ENCODE assay signal across 22 cellular contexts in genomic region chr11:11335043-11335442, GRCh38.
"Had no signal": no experiment of that assay in that cellular context is flagged by ENCODE, and none has a peak within 500 bp of the region (broad histone marks: within the 10 kb centered on the region; RNA-seq: fewer than 3 reads in every experiment).

No MANE protein-coding gene starts in this region.

- H3K36me3 Mint-ChIP-seq: activated naive CD8-positive, alpha-beta T cell treated with anti-CD3 and anti-CD28 coated beads for 36 hours; natural killer cell had no signal

- H3K4me3 ChIP-seq: breast epithelium, coronary artery, left ventricle myocardium inferior, ovary, psoas muscle, tibial artery had no signal

- DNase-seq: activated CD4-positive, alpha-beta T cell treated with anti-CD3 and anti-CD28 coated beads for 1 hour; activated CD4-positive, alpha-beta T cell treated with anti-CD3 and anti-CD28 coated beads, Interleukin-2, amount 50 U/mL, for 1 hour; activated naive CD4-positive, alpha-beta T cell; activated naive CD8-positive, alpha-beta T cell treated with anti-CD3 and anti-CD28 coated beads for 36 hours; activated T-cell treated with anti-CD3 and anti-CD28 coated beads, Interleukin-2, amount 50 U/mL, for 24 hours; foreskin melanocyte; immature natural killer cell; kidney glomerular epithelial cell; left ventricle myocardium inferior; midbrain; natural killer cell; ovary; psoas muscle; right cardiac atrium; stimulated activated CD4-positive, alpha-beta T cell treated with anti-CD3 and anti-CD28 coated beads, Interleukin-4, amount 100 ng/mL, for 4 hours; substantia nigra; tibial artery had no signal

- H3K27ac Mint-ChIP-seq: activated naive CD8-positive, alpha-beta T cell treated with anti-CD3 and anti-CD28 coated beads for 36 hours; activated T-cell treated with anti-CD3 and anti-CD28 coated beads, Interleukin-2, amount 50 U/mL, for 24 hours; activated T-helper 2 cell treated with anti-CD3 and anti-CD28 coated beads, Interferon-gamma antibody, Interleukin-2, Interleukin-4, amounts not matched to agents 10 μg/mL and 5 μg/mL and 100 μg/mL, durations not matched to agents 14 hours and 24 hours and 36 hours; immature natural killer cell; natural killer cell; stimulated activated naive CD8-positive, alpha-beta T cell treated with anti-CD3 and anti-CD28 coated beads, Interleukin-15, Interleukin-2, amounts not matched to agents 100 ng/mL and 50 ng/mL, for 24 hours had no signal

- H3K4me1 Mint-ChIP-seq: activated naive CD8-positive, alpha-beta T cell treated with anti-CD3 and anti-CD28 coated beads for 36 hours; immature natural killer cell had no signal

- H3K9me3 Mint-ChIP-seq: activated naive CD8-positive, alpha-beta T cell treated with anti-CD3 and anti-CD28 coated beads for 36 hours; activated T-cell treated with anti-CD3 and anti-CD28 coated beads, Interleukin-2, amount 50 U/mL, for 24 hours; activated T-helper 2 cell treated with anti-CD3 and anti-CD28 coated beads, Interferon-gamma antibody, Interleukin-2, Interleukin-4, amounts not matched to agents 10 μg/mL and 5 μg/mL and 100 μg/mL, durations not matched to agents 14 hours and 24 hours and 36 hours; central memory CD8-positive, alpha-beta T cell; immature natural killer cell; natural killer cell; stimulated activated naive CD8-positive, alpha-beta T cell treated with anti-CD3 and anti-CD28 coated beads, Interleukin-15, Interleukin-2, amounts not matched to agents 100 ng/mL and 50 ng/mL, for 24 hours had no signal

- H3K4me3 Mint-ChIP-seq: activated naive CD8-positive, alpha-beta T cell treated with anti-CD3 and anti-CD28 coated beads for 36 hours; activated T-cell treated with anti-CD3 and anti-CD28 coated beads, Interleukin-2, amount 50 U/mL, for 24 hours; central memory CD8-positive, alpha-beta T cell; immature natural killer cell; natural killer cell; stimulated activated naive CD8-positive, alpha-beta T cell treated with anti-CD3 and anti-CD28 coated beads, Interleukin-15, Interleukin-2, amounts not matched to agents 100 ng/mL and 50 ng/mL, for 24 hours had no signal

- ATAC-seq: natural killer cell, psoas muscle, right cardiac atrium had no signal
